ENCODE assay signal across 2 cellular contexts in the genomic region with DNA sequence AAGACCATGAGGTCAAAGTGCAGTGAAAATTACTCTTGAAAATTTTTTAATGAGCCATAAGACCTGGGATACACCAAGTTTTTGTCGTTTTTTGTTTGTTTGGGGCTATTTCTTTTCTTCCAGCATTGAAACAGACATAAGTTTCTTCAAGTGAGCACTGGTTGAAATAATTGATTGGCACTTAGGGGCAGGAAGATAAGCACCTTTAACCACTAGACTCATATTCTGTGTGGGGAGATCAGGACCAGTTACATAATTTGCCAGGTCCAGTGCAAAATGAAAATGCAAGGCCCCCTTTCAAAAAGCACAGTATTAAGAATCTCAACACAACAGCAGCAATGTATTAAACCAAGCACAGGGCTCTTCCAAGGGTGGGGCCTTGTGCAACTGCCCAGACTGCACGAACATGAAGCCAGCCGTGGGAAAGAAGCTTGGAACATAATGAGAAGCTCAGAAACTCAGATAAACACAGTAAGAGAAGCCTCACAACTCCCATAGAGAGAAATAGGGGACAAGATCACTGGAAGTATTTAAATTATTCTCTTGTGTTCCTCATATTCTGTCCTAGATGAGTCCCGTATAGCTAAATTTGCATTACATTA.
TF ChIP-seq lines count a peak whose summit lies in the region.

No MANE protein-coding gene starts in this region.

TF ChIP-seq in HCT116, 20 proteins besides CTCF, POLR2A, EP300 and RAD21:
- TF ChIP-seq, protein P1, sequence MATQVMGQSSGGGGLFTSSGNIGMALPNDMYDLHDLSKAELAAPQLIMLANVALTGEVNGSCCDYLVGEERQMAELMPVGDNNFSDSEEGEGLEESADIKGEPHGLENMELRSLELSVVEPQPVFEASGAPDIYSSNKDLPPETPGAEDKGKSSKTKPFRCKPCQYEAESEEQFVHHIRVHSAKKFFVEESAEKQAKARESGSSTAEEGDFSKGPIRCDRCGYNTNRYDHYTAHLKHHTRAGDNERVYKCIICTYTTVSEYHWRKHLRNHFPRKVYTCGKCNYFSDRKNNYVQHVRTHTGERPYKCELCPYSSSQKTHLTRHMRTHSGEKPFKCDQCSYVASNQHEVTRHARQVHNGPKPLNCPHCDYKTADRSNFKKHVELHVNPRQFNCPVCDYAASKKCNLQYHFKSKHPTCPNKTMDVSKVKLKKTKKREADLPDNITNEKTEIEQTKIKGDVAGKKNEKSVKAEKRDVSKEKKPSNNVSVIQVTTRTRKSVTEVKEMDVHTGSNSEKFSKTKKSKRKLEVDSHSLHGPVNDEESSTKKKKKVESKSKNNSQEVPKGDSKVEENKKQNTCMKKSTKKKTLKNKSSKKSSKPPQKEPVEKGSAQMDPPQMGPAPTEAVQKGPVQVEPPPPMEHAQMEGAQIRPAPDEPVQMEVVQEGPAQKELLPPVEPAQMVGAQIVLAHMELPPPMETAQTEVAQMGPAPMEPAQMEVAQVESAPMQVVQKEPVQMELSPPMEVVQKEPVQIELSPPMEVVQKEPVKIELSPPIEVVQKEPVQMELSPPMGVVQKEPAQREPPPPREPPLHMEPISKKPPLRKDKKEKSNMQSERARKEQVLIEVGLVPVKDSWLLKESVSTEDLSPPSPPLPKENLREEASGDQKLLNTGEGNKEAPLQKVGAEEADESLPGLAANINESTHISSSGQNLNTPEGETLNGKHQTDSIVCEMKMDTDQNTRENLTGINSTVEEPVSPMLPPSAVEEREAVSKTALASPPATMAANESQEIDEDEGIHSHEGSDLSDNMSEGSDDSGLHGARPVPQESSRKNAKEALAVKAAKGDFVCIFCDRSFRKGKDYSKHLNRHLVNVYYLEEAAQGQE (IDR thresholded peaks at IDR 0.05; ENCODE audit: low read depth): no peak
- TF ChIP-seq EGR1 (IDR thresholded peaks at IDR 0.05; ENCODE audit: low read depth): no peak
- TF ChIP-seq FOSL1 (IDR thresholded peaks at IDR 0.05; ENCODE audit: low read depth): no peak
- no peak for TF ChIP-seq ZFX (IDR thresholded peaks at IDR 0.05)
- TF ChIP-seq, protein P2, sequence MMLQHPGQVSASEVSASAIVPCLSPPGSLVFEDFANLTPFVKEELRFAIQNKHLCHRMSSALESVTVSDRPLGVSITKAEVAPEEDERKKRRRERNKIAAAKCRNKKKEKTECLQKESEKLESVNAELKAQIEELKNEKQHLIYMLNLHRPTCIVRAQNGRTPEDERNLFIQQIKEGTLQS (IDR thresholded peaks at IDR 0.05): no peak
- no peak for TF ChIP-seq CBX3 (IDR thresholded peaks at IDR 0.05; ENCODE audit: low read depth)
- TF ChIP-seq SRF (IDR thresholded peaks at IDR 0.05; ENCODE audit: low read depth): no peak
- TF ChIP-seq SP1 (IDR thresholded peaks at IDR 0.05; ENCODE audit: low read depth): no peak
- no peak for TF ChIP-seq POLR2AphosphoS5 (IDR thresholded peaks at IDR 0.05; ENCODE audit: low read depth, low read length)
- TF ChIP-seq, protein P3, sequence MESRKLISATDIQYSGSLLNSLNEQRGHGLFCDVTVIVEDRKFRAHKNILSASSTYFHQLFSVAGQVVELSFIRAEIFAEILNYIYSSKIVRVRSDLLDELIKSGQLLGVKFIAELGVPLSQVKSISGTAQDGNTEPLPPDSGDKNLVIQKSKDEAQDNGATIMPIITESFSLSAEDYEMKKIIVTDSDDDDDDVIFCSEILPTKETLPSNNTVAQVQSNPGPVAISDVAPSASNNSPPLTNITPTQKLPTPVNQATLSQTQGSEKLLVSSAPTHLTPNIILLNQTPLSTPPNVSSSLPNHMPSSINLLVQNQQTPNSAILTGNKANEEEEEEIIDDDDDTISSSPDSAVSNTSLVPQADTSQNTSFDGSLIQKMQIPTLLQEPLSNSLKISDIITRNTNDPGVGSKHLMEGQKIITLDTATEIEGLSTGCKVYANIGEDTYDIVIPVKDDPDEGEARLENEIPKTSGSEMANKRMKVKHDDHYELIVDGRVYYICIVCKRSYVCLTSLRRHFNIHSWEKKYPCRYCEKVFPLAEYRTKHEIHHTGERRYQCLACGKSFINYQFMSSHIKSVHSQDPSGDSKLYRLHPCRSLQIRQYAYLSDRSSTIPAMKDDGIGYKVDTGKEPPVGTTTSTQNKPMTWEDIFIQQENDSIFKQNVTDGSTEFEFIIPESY (IDR thresholded peaks at IDR 0.05; ENCODE audit: extremely low read depth, insufficient replicate concordance, low read length): no peak
- no peak for TF ChIP-seq EZH2phosphoT487 (IDR thresholded peaks at IDR 0.05; ENCODE audit: borderline replicate concordance)
- TF ChIP-seq, protein P4, sequence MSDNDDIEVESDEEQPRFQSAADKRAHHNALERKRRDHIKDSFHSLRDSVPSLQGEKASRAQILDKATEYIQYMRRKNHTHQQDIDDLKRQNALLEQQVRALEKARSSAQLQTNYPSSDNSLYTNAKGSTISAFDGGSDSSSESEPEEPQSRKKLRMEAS (IDR thresholded peaks at IDR 0.05): no peak
- TF ChIP-seq YY1 (IDR thresholded peaks at IDR 0.05; ENCODE audit: extremely low read depth, insufficient replicate concordance, low read depth, low read length): no peak
- TF ChIP-seq SIN3A (IDR thresholded peaks at IDR 0.05; ENCODE audit: low read depth): no peak

TF ChIP-seq in K562, 482 proteins besides CTCF, POLR2A, EP300 and RAD21 (continues in another document):
- no peak for TF ChIP-seq RBM22 (IDR thresholded peaks at IDR 0.05; ENCODE audit: low read depth, low read length, poor library complexity, severe bottlenecking)
- TF ChIP-seq, protein P5, sequence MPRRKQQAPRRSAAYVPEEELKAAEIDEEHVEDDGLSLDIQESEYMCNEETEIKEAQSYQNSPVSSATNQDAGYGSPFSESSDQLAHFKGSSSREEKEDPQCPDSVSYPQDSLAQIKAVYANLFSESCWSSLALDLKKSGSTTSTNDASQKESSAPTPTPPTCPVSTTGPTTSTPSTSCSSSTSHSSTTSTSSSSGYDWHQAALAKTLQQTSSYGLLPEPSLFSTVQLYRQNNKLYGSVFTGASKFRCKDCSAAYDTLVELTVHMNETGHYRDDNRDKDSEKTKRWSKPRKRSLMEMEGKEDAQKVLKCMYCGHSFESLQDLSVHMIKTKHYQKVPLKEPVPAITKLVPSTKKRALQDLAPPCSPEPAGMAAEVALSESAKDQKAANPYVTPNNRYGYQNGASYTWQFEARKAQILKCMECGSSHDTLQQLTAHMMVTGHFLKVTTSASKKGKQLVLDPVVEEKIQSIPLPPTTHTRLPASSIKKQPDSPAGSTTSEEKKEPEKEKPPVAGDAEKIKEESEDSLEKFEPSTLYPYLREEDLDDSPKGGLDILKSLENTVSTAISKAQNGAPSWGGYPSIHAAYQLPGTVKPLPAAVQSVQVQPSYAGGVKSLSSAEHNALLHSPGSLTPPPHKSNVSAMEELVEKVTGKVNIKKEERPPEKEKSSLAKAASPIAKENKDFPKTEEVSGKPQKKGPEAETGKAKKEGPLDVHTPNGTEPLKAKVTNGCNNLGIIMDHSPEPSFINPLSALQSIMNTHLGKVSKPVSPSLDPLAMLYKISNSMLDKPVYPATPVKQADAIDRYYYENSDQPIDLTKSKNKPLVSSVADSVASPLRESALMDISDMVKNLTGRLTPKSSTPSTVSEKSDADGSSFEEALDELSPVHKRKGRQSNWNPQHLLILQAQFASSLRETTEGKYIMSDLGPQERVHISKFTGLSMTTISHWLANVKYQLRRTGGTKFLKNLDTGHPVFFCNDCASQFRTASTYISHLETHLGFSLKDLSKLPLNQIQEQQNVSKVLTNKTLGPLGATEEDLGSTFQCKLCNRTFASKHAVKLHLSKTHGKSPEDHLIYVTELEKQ (CRISPR knock-in tag; IDR thresholded peaks at IDR 0.05): no peak
- TF ChIP-seq ZNF134 (CRISPR knock-in tag; conservative IDR thresholded peaks at IDR 0.05): no peak
- peak; percentile 44; the same call in 1 of the 2 replicates for TF ChIP-seq TCF3 (CRISPR knock-in tag; IDR thresholded peaks at IDR 0.05)
- no peak for TF ChIP-seq SMARCE1 (IDR thresholded peaks at IDR 0.05)
- TF ChIP-seq HDGF (IDR thresholded peaks at IDR 0.05): no peak
- no peak for TF ChIP-seq ZNF76 (CRISPR knock-in tag; IDR thresholded peaks at IDR 0.05; ENCODE audit: borderline replicate concordance)
- TF ChIP-seq NCOR1 (IDR thresholded peaks at IDR 0.05): no peak
- TF ChIP-seq, protein P1 (CRISPR knock-in tag; IDR thresholded peaks at IDR 0.05; ENCODE audit: low read depth): no peak
- TF ChIP-seq RBFOX2 (IDR thresholded peaks at IDR 0.05; ENCODE audit: low read depth, low read length): no peak
- no peak for TF ChIP-seq TOE1 (IDR thresholded peaks at IDR 0.05; ENCODE audit: borderline replicate concordance)
- no peak for TF ChIP-seq TOE1 (CRISPR knock-in tag; IDR thresholded peaks at IDR 0.05; ENCODE audit: borderline replicate concordance, low read depth)
- TF ChIP-seq ZNF444 (CRISPR knock-in tag; IDR thresholded peaks at IDR 0.05): no peak
- TF ChIP-seq PRMT5 (CRISPR knock-in tag; IDR thresholded peaks at IDR 0.05): no peak
- TF ChIP-seq SIX5 (IDR thresholded peaks at IDR 0.05; ENCODE audit: borderline replicate concordance in 1 of 2, insufficient read depth in 1 of 2, low read depth in 1 of 2, low read length in 2 of 2): no peak
- TF ChIP-seq, protein P6, sequence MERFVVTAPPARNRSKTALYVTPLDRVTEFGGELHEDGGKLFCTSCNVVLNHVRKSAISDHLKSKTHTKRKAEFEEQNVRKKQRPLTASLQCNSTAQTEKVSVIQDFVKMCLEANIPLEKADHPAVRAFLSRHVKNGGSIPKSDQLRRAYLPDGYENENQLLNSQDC (CRISPR knock-in tag; IDR thresholded peaks at IDR 0.05): no peak
- TF ChIP-seq PRPF4 (IDR thresholded peaks at IDR 0.05; ENCODE audit: insufficient read depth, low read depth, low read length, poor library complexity, severe bottlenecking): no peak
- no peak for TF ChIP-seq SP1 (CRISPR knock-in tag; IDR thresholded peaks at IDR 0.05)
- TF ChIP-seq TEAD4 (IDR thresholded peaks at IDR 0.05; ENCODE audit: low read length): peak; percentile 68
- TF ChIP-seq TEAD4 (CRISPR knock-in tag; IDR thresholded peaks at IDR 0.05; ENCODE audit: borderline replicate concordance): no peak
- no peak for TF ChIP-seq MCM2 (IDR thresholded peaks at IDR 0.05; ENCODE audit: low read depth)
- TF ChIP-seq, protein P7, sequence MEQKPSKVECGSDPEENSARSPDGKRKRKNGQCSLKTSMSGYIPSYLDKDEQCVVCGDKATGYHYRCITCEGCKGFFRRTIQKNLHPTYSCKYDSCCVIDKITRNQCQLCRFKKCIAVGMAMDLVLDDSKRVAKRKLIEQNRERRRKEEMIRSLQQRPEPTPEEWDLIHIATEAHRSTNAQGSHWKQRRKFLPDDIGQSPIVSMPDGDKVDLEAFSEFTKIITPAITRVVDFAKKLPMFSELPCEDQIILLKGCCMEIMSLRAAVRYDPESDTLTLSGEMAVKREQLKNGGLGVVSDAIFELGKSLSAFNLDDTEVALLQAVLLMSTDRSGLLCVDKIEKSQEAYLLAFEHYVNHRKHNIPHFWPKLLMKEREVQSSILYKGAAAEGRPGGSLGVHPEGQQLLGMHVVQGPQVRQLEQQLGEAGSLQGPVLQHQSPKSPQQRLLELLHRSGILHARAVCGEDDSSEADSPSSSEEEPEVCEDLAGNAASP (IDR thresholded peaks at IDR 0.05): no peak
- TF ChIP-seq, protein P8, sequence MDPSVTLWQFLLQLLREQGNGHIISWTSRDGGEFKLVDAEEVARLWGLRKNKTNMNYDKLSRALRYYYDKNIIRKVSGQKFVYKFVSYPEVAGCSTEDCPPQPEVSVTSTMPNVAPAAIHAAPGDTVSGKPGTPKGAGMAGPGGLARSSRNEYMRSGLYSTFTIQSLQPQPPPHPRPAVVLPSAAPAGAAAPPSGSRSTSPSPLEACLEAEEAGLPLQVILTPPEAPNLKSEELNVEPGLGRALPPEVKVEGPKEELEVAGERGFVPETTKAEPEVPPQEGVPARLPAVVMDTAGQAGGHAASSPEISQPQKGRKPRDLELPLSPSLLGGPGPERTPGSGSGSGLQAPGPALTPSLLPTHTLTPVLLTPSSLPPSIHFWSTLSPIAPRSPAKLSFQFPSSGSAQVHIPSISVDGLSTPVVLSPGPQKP (CRISPR knock-in tag; IDR thresholded peaks at IDR 0.05): no peak
- no peak for TF ChIP-seq PTTG1 (tag; IDR thresholded peaks at IDR 0.05; ENCODE audit: low read depth)
- TF ChIP-seq, protein P9, sequence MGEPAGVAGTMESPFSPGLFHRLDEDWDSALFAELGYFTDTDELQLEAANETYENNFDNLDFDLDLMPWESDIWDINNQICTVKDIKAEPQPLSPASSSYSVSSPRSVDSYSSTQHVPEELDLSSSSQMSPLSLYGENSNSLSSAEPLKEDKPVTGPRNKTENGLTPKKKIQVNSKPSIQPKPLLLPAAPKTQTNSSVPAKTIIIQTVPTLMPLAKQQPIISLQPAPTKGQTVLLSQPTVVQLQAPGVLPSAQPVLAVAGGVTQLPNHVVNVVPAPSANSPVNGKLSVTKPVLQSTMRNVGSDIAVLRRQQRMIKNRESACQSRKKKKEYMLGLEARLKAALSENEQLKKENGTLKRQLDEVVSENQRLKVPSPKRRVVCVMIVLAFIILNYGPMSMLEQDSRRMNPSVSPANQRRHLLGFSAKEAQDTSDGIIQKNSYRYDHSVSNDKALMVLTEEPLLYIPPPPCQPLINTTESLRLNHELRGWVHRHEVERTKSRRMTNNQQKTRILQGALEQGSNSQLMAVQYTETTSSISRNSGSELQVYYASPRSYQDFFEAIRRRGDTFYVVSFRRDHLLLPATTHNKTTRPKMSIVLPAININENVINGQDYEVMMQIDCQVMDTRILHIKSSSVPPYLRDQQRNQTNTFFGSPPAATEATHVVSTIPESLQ (CRISPR knock-in tag; IDR thresholded peaks at IDR 0.05): no peak
- TF ChIP-seq, protein P10, sequence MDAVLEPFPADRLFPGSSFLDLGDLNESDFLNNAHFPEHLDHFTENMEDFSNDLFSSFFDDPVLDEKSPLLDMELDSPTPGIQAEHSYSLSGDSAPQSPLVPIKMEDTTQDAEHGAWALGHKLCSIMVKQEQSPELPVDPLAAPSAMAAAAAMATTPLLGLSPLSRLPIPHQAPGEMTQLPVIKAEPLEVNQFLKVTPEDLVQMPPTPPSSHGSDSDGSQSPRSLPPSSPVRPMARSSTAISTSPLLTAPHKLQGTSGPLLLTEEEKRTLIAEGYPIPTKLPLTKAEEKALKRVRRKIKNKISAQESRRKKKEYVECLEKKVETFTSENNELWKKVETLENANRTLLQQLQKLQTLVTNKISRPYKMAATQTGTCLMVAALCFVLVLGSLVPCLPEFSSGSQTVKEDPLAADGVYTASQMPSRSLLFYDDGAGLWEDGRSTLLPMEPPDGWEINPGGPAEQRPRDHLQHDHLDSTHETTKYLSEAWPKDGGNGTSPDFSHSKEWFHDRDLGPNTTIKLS (IDR thresholded peaks at IDR 0.05; ENCODE audit: borderline replicate concordance, low read depth): no peak
- no peak for TF ChIP-seq SNRNP70 (optimal IDR thresholded peaks at IDR 0.05; ENCODE audit: low read depth, low read length)
